ENCODE assay signal across 7 cellular contexts in genomic region chr14:49768301-49769121, GRCh38. TPM values are rescaled to one million over a fixed set of nuclear protein-coding genes. Genes with fewer than 3 reads are reported as not detected.
DNase-seq lines count a peak whose midpoint lies in the region; ATAC-seq and TF ChIP-seq lines count a peak whose summit lies in the region.

No MANE protein-coding gene starts in this region.

- H3K9me3 ChIP-seq in colonic mucosa (no peaks in the 10 kb centered on the region), left lung (no peaks in the 10 kb centered on the region)

- H3K4me3 ChIP-seq in colonic mucosa, result peak overlapping the region; percentile 88
- peak overlapping the region; percentile 91 to 92 for H3K4me3 ChIP-seq in left lung

- H3K27me3 ChIP-seq in colonic mucosa (no peaks in the 10 kb centered on the region), left lung (no peaks in the 10 kb centered on the region)

- H3K9ac ChIP-seq in colonic mucosa (ENCODE audit: low read depth in 2 of 2, low read length in 2 of 2), result peak overlapping the region; percentile 99 to 100

- intact Hi-C loops in colonic mucosa (cut with DNase I) (loop anchor here (5.0 kb wide), 2 partner anchors 76 to 131 kb away; partner anchors contain the start of genes DNAAF2 and KLHDC1), left lung (cut with DNase I) (no loop called here)

- peak; percentile 29 for ATAC-seq in GM18498 (IDR thresholded peaks at IDR 0.05; ENCODE audit: unreplicated experiment)
- peak; percentile 32 for ATAC-seq in HG02610 (IDR thresholded peaks at IDR 0.05; ENCODE audit: unreplicated experiment)
- ATAC-seq in left lung, result peak; percentile 58

- DNase-seq in NCI-H1092 treated with DMSO at 0.1 percent for 48 hours (lab: John Stamatoyannopoulos, UW) (peak; percentile 66), colonic mucosa (peak; percentile 87), left lung (peak; percentile 72 to 89)
- peak; percentile 61 to 67 for DNase-seq in activated CD4-positive, alpha-beta T cell treated with anti-CD3 and anti-CD28 coated beads for 4 hours
- peak; percentile 60 to 65 for DNase-seq in stimulated activated CD4-positive, alpha-beta T cell treated with anti-CD3 and anti-CD28 coated beads, Interleukin-2, amount 100 ng/mL, for 48 hours

- H3K27ac ChIP-seq in colonic mucosa (peak overlapping the region; percentile 97), left lung (peak overlapping the region; percentile 94 to 99)

- TF ChIP-seq CTCF in colonic mucosa (IDR thresholded peaks at IDR 0.05), result no peak
- no peak for TF ChIP-seq CTCF in left lung (IDR thresholded peaks at IDR 0.05)

- H3K36me3 ChIP-seq in colonic mucosa (no peaks in the 10 kb centered on the region), left lung (peaks cover 0 to 14% of the 10 kb centered on the region in 2 donors)

- H3K4me1 ChIP-seq in colonic mucosa, result peaks cover 10% of the 10 kb centered on the region
- H3K4me1 ChIP-seq in left lung, result peaks cover 9 to 38% of the 10 kb centered on the region in 2 donors

RNA-seq across cellular contexts. Expression of gene KLHDC2, which starts 0.6 kb away (rescaled TPM):
- total RNA-seq in colonic mucosa (10 to 100 TPM; 37.5 to 68.7 TPM), left lung (10 to 100 TPM; 32.6 to 49.8 TPM)

Comparison
In these comparisons a context has a peak if more than half of its experiments do, and no peak if none do; other contexts are left out.
1. Peak in every context shown above with its lines: DNase-seq, ATAC-seq, H3K4me3 ChIP-seq and H3K27ac ChIP-seq.